ENCODE assay signal across 1 cellular context in genomic region chr1:2133039-2133878, GRCh38.
TF ChIP-seq lines count a peak whose summit lies in the region.

No MANE protein-coding gene starts in this region.

TF ChIP-seq in K562, 482 proteins besides CTCF, POLR2A, EP300 and RAD21 (continued from another document and continues in another):
- peak; percentile 49 for TF ChIP-seq ZBTB40 (IDR thresholded peaks at IDR 0.05)
- TF ChIP-seq ZBTB40 (CRISPR knock-in tag; IDR thresholded peaks at IDR 0.05), result no peak
- TF ChIP-seq ZNF699 (CRISPR knock-in tag; IDR thresholded peaks at IDR 0.05; ENCODE audit: insufficient replicate concordance), result no peak
- no peak for TF ChIP-seq PPARD (CRISPR knock-in tag; IDR thresholded peaks at IDR 0.05)
- peak; percentile 46; the same call in 1 of the 2 replicates for TF ChIP-seq PHF8 (IDR thresholded peaks at IDR 0.05; ENCODE audit: borderline replicate concordance, low read length)
- TF ChIP-seq ARID4B (CRISPR knock-in tag; IDR thresholded peaks at IDR 0.05), result peak; percentile 62
- TF ChIP-seq SMARCA4 (IDR thresholded peaks at IDR 0.05), result no peak
- no peak for TF ChIP-seq SLC30A9 (CRISPR knock-in tag; IDR thresholded peaks at IDR 0.05)
- no peak for TF ChIP-seq RAD51 (IDR thresholded peaks at IDR 0.05; ENCODE audit: borderline replicate concordance, low read depth)
- TF ChIP-seq MIER1 (IDR thresholded peaks at IDR 0.05; ENCODE audit: low read depth), result no peak
- TF ChIP-seq HDAC3 (IDR thresholded peaks at IDR 0.05; ENCODE audit: borderline replicate concordance, partially characterized antibody), result no peak
- TF ChIP-seq E2F8 (IDR thresholded peaks at IDR 0.05; ENCODE audit: low read depth, partially characterized antibody), result no peak
- TF ChIP-seq BRF2 (IDR thresholded peaks at IDR 0.05; ENCODE audit: borderline replicate concordance, insufficient read depth, insufficient read length), result no peak
- no peak for TF ChIP-seq SMARCE1 (IDR thresholded peaks at IDR 0.05)
- no peak for TF ChIP-seq FOXK1 (CRISPR knock-in tag; IDR thresholded peaks at IDR 0.05; ENCODE audit: borderline replicate concordance)
- TF ChIP-seq UBTF (IDR thresholded peaks at IDR 0.05; ENCODE audit: borderline replicate concordance in 1 of 2, low read depth in 2 of 2, low read length in 2 of 2), result no peak
- no peak for TF ChIP-seq ELF1 (tag; IDR thresholded peaks at IDR 0.05)
- TF ChIP-seq ZBTB34 (CRISPR knock-in tag; IDR thresholded peaks at IDR 0.05), result no peak
- TF ChIP-seq RBM22 (IDR thresholded peaks at IDR 0.05; ENCODE audit: low read depth, low read length, poor library complexity, severe bottlenecking), result no peak
- no peak for TF ChIP-seq ZNF263 (CRISPR knock-in tag; IDR thresholded peaks at IDR 0.05; ENCODE audit: borderline replicate concordance)
- no peak for TF ChIP-seq NFIX (CRISPR knock-in tag; IDR thresholded peaks at IDR 0.05; ENCODE audit: low read depth)
- no peak for TF ChIP-seq IRF1 (CRISPR knock-in tag; IDR thresholded peaks at IDR 0.05; ENCODE audit: borderline replicate concordance)
- TF ChIP-seq E2F3 (CRISPR knock-in tag; IDR thresholded peaks at IDR 0.05), result no peak
- TF ChIP-seq BRD9 (IDR thresholded peaks at IDR 0.05; ENCODE audit: low read depth, partially characterized antibody), result no peak
- no peak for TF ChIP-seq BCOR (IDR thresholded peaks at IDR 0.05)
- peak; percentile 30; the same call in 1 of the 2 replicates for TF ChIP-seq ATF1 (CRISPR knock-in tag; IDR thresholded peaks at IDR 0.05)
- peak; percentile 80 for TF ChIP-seq ATF1 (tag; IDR thresholded peaks at IDR 0.05)
- no peak for TF ChIP-seq NR2C1 (IDR thresholded peaks at IDR 0.05)
- TF ChIP-seq NR2C1 (tag; IDR thresholded peaks at IDR 0.05), result no peak
- no peak for TF ChIP-seq MTA1 (IDR thresholded peaks at IDR 0.05; ENCODE audit: borderline replicate concordance)
- no peak for TF ChIP-seq ZNF507 (tag; conservative IDR thresholded peaks at IDR 0.05)
- no peak for TF ChIP-seq KDM5B (IDR thresholded peaks at IDR 0.05; ENCODE audit: insufficient replicate concordance, low read depth, low read length)
- no peak for TF ChIP-seq ZFPM2 (CRISPR knock-in tag; IDR thresholded peaks at IDR 0.05)
- TF ChIP-seq ILK (tag; IDR thresholded peaks at IDR 0.05; ENCODE audit: borderline replicate concordance, low read depth), result no peak
- no peak for TF ChIP-seq POLR3G (IDR thresholded peaks at IDR 0.05; ENCODE audit: extremely low read depth, insufficient read length, insufficient replicate concordance)
- TF ChIP-seq IRF9 (tag; IDR thresholded peaks at IDR 0.05), result no peak
- no peak for TF ChIP-seq HCFC1 (IDR thresholded peaks at IDR 0.05; ENCODE audit: low read depth, low read length)
